ENCODE assay signal across 8 cellular contexts in genomic region chr2:42359304-42359749, GRCh38. TPM values are rescaled to one million over a fixed set of nuclear protein-coding genes. Genes with fewer than 3 reads are reported as not detected.
DNase-seq lines count a peak whose midpoint lies in the region; ATAC-seq and TF ChIP-seq lines count a peak whose summit lies in the region.

No MANE protein-coding gene starts in this region.

- no peak for TF ChIP-seq CTCF in dorsolateral prefrontal cortex (IDR thresholded peaks at IDR 0.05 in 54 of 56, conservative IDR thresholded peaks at IDR 0.05 in 2 of 56; ENCODE audit: low read depth in 1 of 56, partially characterized antibody in 56 of 56)
- no peak for TF ChIP-seq CTCF in neutrophil (IDR thresholded peaks at IDR 0.05)

- H3K27me3 ChIP-seq in dorsolateral prefrontal cortex (no peaks in the 10 kb centered on the region), neutrophil (peaks cover 6% of the 10 kb centered on the region)

- peak; percentile 17 for DNase-seq in ELR (ENCODE audit: low read depth)
- peak; percentile 37 for DNase-seq in NAMALWA (ENCODE audit: low spot score)
- DNase-seq in dorsolateral prefrontal cortex: no peak
- DNase-seq in stimulated activated CD4-positive, alpha-beta T cell treated with anti-CD3 and anti-CD28 coated beads, Interleukin-12 subunit alpha, Interleukin-12 subunit beta, amount 100 ng/mL, for 4 hours: no peak
- DNase-seq in activated gamma-delta T cell treated with Interleukin-2 at 50 U/mL for 16 hours: no peak

- no peaks in the 10 kb centered on the region for H3K9me3 ChIP-seq in neutrophil

- peaks cover 47 to 53% of the 10 kb centered on the region in 2 experiments for H3K4me1 ChIP-seq in neutrophil (ENCODE audit: control insufficient read depth in 1 of 2, insufficient read depth in 1 of 2, low read depth in 1 of 2, low read length in 1 of 2)

- no peaks in the 10 kb centered on the region for H3K36me3 ChIP-seq in neutrophil

- intact Hi-C loops in dorsolateral prefrontal cortex (cut with DNase I): no loop called here

- peak overlapping the region in 50 of 59 donors; percentile 4 to 100 (median 98) for H3K4me3 ChIP-seq in dorsolateral prefrontal cortex
- H3K4me3 ChIP-seq in neutrophil (ENCODE audit: low read depth in 1 of 2, low read length in 1 of 2): peak overlapping the region; percentile 79 to 94

- H3K27ac ChIP-seq in dorsolateral prefrontal cortex: no peak overlapping the region
- peak overlapping the region; percentile 92 for H3K27ac ChIP-seq in neutrophil

- ATAC-seq in GM19035 (IDR thresholded peaks at IDR 0.05; ENCODE audit: unreplicated experiment): no peak
- no peak for ATAC-seq in HG02884 (IDR thresholded peaks at IDR 0.05; ENCODE audit: unreplicated experiment)

RNA-seq across cellular contexts. Expression of gene COX7A2L, which starts 1.7 kb away (rescaled TPM):
- 100 to 1,000 TPM in 87 of 120 experiments, 10 to 100 TPM in 33; 60.5 to 159 (median 113) TPM for total RNA-seq in dorsolateral prefrontal cortex

Comparison
In these comparisons a context has a peak if more than half of its experiments do, and no peak if none do; other contexts are left out.
1. DNase-seq: peak in ELR (single experiment) and NAMALWA (single experiment); none in dorsolateral prefrontal cortex (0 of 10), stimulated activated CD4-positive, alpha-beta T cell treated with anti-CD3 and anti-CD28 coated beads, Interleukin-12 subunit alpha, Interleukin-12 subunit beta, amount 100 ng/mL, for 4 hours (single experiment) and activated gamma-delta T cell treated with Interleukin-2 at 50 U/mL for 16 hours (single experiment).